ENCODE assay signal across 15 cellular contexts in the genomic region with DNA sequence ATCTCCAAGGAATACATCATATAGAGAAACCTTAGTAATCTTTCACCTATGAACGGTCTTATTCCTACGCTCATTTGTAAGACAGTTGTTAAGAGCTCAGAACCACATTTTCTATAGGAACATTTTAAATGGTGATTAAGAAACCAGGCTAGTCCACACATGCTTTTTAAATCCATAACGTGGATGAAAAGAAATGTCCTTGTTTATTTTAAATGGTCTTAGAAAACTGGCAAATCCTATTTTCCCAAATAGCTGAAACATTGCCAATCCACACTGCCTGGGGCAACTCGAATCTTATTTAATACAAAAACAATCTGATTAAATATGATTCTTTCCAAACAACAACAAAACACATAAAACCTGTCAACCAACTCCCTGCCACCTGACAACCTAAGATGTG. TPM values are rescaled to one million over a fixed set of nuclear protein-coding genes. Genes with fewer than 3 reads are reported as not detected.
DNase-seq lines count a peak whose midpoint lies in the region; ATAC-seq, FAIRE-seq and TF ChIP-seq lines count a peak whose summit lies in the region.
"Had no signal": no experiment of that assay in that cellular context is flagged by ENCODE, and none has a peak within 500 bp of the region (broad histone marks: within the 10 kb centered on the region; RNA-seq: fewer than 3 reads in every experiment).

No MANE protein-coding gene starts in this region.

- DNase-seq in ELR (ENCODE audit: low read depth), result peak; percentile 39
- DNase-seq in NCI-H69 (lab: John Stamatoyannopoulos, UW), result peak; percentile 37
- peak; percentile 96 for DNase-seq in bronchial epithelial cell (ENCODE audit: low read depth)
- DNase-seq in mesenchymal stem cell, result no peak
- DNase-seq in NCI-H1092 (lab: John Stamatoyannopoulos, UW), result no peak
- no peak for DNase-seq in ovary
- DNase-seq in Peyer's patch, result no peak
- DNase-seq: kidney glomerular epithelial cell; NCI-H187; stimulated activated CD4-positive, alpha-beta T cell treated with anti-CD3 and anti-CD28 coated beads, Interleukin-2, amount 100 ng/mL, for 48 hours; stimulated activated naive B cell treated with anti-CD40 and anti-IgM and Interleukin-4, amounts not matched to agents 10 μg/mL and 1 μg/mL and 100 μg/mL, for 72 hours had no signal

- H2AFZ ChIP-seq in mesenchymal stem cell (ENCODE audit: low read depth, low read length), result no peak overlapping the region

- no peaks in the 10 kb centered on the region for H3K9me3 ChIP-seq in mesenchymal stem cell (ENCODE audit: control insufficient read depth, low read length)
- no peaks in the 10 kb centered on the region for H3K9me3 ChIP-seq in ovary
- no peaks in the 10 kb centered on the region for H3K9me3 ChIP-seq in Peyer's patch
- H3K9me3 ChIP-seq: SJSA1 had no signal

- no peak overlapping the region for H3K4me2 ChIP-seq in mesenchymal stem cell (ENCODE audit: low read length, poor library complexity, severe bottlenecking)

- H3K23ac ChIP-seq in mesenchymal stem cell (ENCODE audit: low read length in 2 of 2), result no peak overlapping the region

- H2AK5ac ChIP-seq in mesenchymal stem cell (ENCODE audit: low read length, severe bottlenecking), result no peak overlapping the region

- H3K79me1 ChIP-seq in mesenchymal stem cell (replicated peaks; ENCODE audit: low read length, poor library complexity, severe bottlenecking), result peaks cover 22% of the 10 kb centered on the region

- H3K27me3 ChIP-seq in bronchial epithelial cell (ENCODE audit: control insufficient read depth, insufficient read depth, low read length) (no peaks in the 10 kb centered on the region), mesenchymal stem cell (ENCODE audit: control insufficient read depth in 1 of 2, insufficient read depth in 1 of 2, low read length in 2 of 2) (no peaks in the 10 kb centered on the region), ovary (no peaks in the 10 kb centered on the region), Peyer's patch (no peaks in the 10 kb centered on the region)
- H3K27me3 ChIP-seq: SJSA1 had no signal

- H3K18ac ChIP-seq in mesenchymal stem cell (ENCODE audit: low read depth in 1 of 2, low read length in 2 of 2), result no peak overlapping the region

- H3K4me3 ChIP-seq in bronchial epithelial cell (ENCODE audit: low read depth, low read length) (no peak overlapping the region), mesenchymal stem cell (ENCODE audit: insufficient read depth in 1 of 2, low read depth in 1 of 2, low read length in 2 of 2) (no peak overlapping the region), ovary (no peak overlapping the region), Peyer's patch (no peak overlapping the region)
- H3K4me3 ChIP-seq: K562, SJSA1 had no signal

- no peak overlapping the region for H2BK12ac ChIP-seq in mesenchymal stem cell (ENCODE audit: low read length in 2 of 2)

- FAIRE-seq in bronchial epithelial cell (lab: Jason Lieb, UNC), result no peak
- FAIRE-seq: K562 had no signal

- H2BK5ac ChIP-seq in mesenchymal stem cell (ENCODE audit: low read depth, low read length, poor library complexity, severe bottlenecking), result no peak overlapping the region

- H2BK15ac ChIP-seq in mesenchymal stem cell (ENCODE audit: low read depth, poor library complexity, severe bottlenecking), result no peak overlapping the region

- no peak overlapping the region for H3K14ac ChIP-seq in mesenchymal stem cell (ENCODE audit: low read length in 2 of 2)

- H3K27ac ChIP-seq in mesenchymal stem cell (ENCODE audit: low read length, poor library complexity, severe bottlenecking) (no peak overlapping the region), ovary (no peak overlapping the region), Peyer's patch (no peak overlapping the region)
- H3K27ac ChIP-seq: SJSA1 had no signal

- H3K4me1 ChIP-seq in mesenchymal stem cell (ENCODE audit: control insufficient read depth, insufficient read depth, low read depth, low read length) (peaks cover 3% of the 10 kb centered on the region), ovary (ENCODE audit: insufficient read depth) (no peaks in the 10 kb centered on the region), Peyer's patch (no peaks in the 10 kb centered on the region)

- TF ChIP-seq POLR2A in ovary (IDR thresholded peaks at IDR 0.05), result no peak
- no peak for TF ChIP-seq POLR2A in Peyer's patch (IDR thresholded peaks at IDR 0.05)

- TF ChIP-seq EP300 in ovary (IDR thresholded peaks at IDR 0.05), result no peak

- H2BK120ac ChIP-seq in mesenchymal stem cell (ENCODE audit: low read depth, low read length), result no peak overlapping the region

- no peak overlapping the region for H4K8ac ChIP-seq in mesenchymal stem cell (ENCODE audit: low read length)

- H4K91ac ChIP-seq in mesenchymal stem cell (ENCODE audit: low read length), result no peak overlapping the region

- 88% methylated on average over 1 of the region's 4 CpGs for WGBS in mesenchymal stem cell
- WGBS in ovary, 3 donors, result 51 to 66% (median 52%) methylated on average over 4 of the region's 4 CpGs

- H3K4ac ChIP-seq in mesenchymal stem cell (ENCODE audit: low read depth in 1 of 2, low read length in 2 of 2), result no peak overlapping the region

- no peak for TF ChIP-seq CTCF in bronchial epithelial cell (IDR thresholded peaks at IDR 0.05; ENCODE audit: insufficient read depth, low read length, severe bottlenecking)
- TF ChIP-seq CTCF in ovary (IDR thresholded peaks at IDR 0.05), result no peak
- no peak for TF ChIP-seq CTCF in Peyer's patch (IDR thresholded peaks at IDR 0.05)

- intact Hi-C loops in ovary (cut with DNase I), result loop anchor here in 3 of 4 donors (10.0 kb wide), 3 partner anchors 245 to 435 kb away; a partner anchor contains a TSS

- no peak for ATAC-seq in HG03432 (IDR thresholded peaks at IDR 0.05; ENCODE audit: unreplicated experiment)
- ATAC-seq: activated naive CD4-positive, alpha-beta T cell treated with anti-CD3 and anti-CD28 coated beads, Interleukin-2, amount 50 U/mL, for 72 hours; K562; stimulated activated naive B cell treated with anti-CD40 and anti-IgM and Interleukin-4, amounts not matched to agents 10 μg/mL and 1 μg/mL and 100 μg/mL, for 72 hours had no signal

- H3K9ac ChIP-seq in mesenchymal stem cell (ENCODE audit: low read length), result peak overlapping the region; percentile 54

- no peaks in the 10 kb centered on the region for H3K36me3 ChIP-seq in bronchial epithelial cell (ENCODE audit: control insufficient read depth, insufficient read depth, low read length)
- no peaks in the 10 kb centered on the region for H3K36me3 ChIP-seq in mesenchymal stem cell (ENCODE audit: control insufficient read depth in 1 of 2, insufficient read depth in 2 of 2, low read depth in 1 of 2, low read length in 2 of 2)
- H3K36me3 ChIP-seq in ovary, result no peaks in the 10 kb centered on the region
- no peaks in the 10 kb centered on the region for H3K36me3 ChIP-seq in Peyer's patch
- H3K36me3 ChIP-seq: SJSA1 had no signal

RNA-seq across cellular contexts. Expression of a gene that starts 23.7 kb away (rescaled TPM):
- total RNA-seq in bronchial epithelial cell (15.0 and 33.7 TPM in 2 replicates), ovary (10 to 100 TPM; 10.8 to 33.0 (median 17.9) TPM), Peyer's patch (100 to 1,000 TPM in 1 of 4 donors, 10 to 100 TPM in 3; 11.4 to 107 (median 15.2) TPM)
- 15.9 TPM for polyA plus RNA-seq in mesenchymal stem cell (2013, experiment 1 of 2)
- 14.7 TPM for polyA plus RNA-seq in mesenchymal stem cell (2013, experiment 2 of 2)
- 10 to 100 TPM in 1 of 2 donors, 1 to 10 TPM in 1; 4.5 to 14.3 TPM for polyA plus RNA-seq in ovary

RNA-seq across cellular contexts. Expression of a gene that starts 23.9 kb away (rescaled TPM):
- 16.3 and 18.2 TPM in 2 replicates for total RNA-seq in bronchial epithelial cell
- 5.9 TPM for polyA plus RNA-seq in mesenchymal stem cell (2013, experiment 1 of 2)
- polyA plus RNA-seq in mesenchymal stem cell (2013, experiment 2 of 2), result 6.7 TPM
- 10 to 100 TPM; 12.3 to 20.2 (median 17.9) TPM for total RNA-seq in ovary
- polyA plus RNA-seq in ovary, result 10 to 100 TPM in 1 of 2 donors, 1 to 10 TPM in 1; 6.7 to 13.8 TPM
- 10 to 100 TPM; 17.3 to 29.7 (median 24.9) TPM for total RNA-seq in Peyer's patch

Comparison
In these comparisons a context has a peak if more than half of its experiments do, and no peak if none do; other contexts are left out.
1. DNase-seq: peak in ELR (single experiment), NCI-H69 (single experiment) and bronchial epithelial cell (single experiment); none in mesenchymal stem cell (single experiment), NCI-H1092 (single experiment), ovary (0 of 5) and Peyer's patch (0 of 3).